22 cellular contexts compared by ENCODE assay signal in the genomic region with DNA sequence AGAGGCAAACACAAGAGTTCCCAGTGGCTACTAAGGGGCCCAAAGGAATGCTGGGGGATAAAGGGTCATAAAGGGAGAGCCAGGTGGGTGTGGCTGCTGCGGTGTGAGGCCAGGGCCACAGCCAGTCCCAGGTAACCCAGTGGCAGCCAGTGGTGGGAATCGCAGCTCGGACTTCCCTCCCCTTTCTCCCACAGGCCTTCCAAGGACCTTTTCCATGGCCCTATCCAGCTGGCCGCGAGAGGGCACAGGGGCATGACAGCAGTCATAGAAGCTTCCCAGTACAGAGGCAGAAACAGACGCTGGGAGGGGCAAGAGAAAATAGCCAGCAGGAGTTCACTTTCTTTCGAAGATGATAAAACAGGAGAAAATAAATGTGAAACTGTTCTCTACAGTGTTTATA.
A peak's percentile ranks its signal among the peaks of the same experiment; 100 is the strongest.
DNase-seq lines count a peak whose midpoint lies in the region; ATAC-seq and TF ChIP-seq lines count a peak whose summit lies in the region.
"Had no signal": no experiment of that assay in that cellular context is flagged by ENCODE, and none has a peak within 500 bp of the region (broad histone marks: within the 10 kb centered on the region; RNA-seq: fewer than 3 reads in every experiment).

No MANE protein-coding gene starts in this region.

- H3K4me3 ChIP-seq in uterus, result no peak overlapping the region
- no peak overlapping the region for H3K4me3 ChIP-seq in Karpas-422 (ENCODE audit: low read length)
- H3K4me3 ChIP-seq: BLaER1, body of pancreas, K562, ovary, smooth muscle cell had no signal

- DNase-seq in DMS53 (lab: John Stamatoyannopoulos, UW) (peak; percentile 26), DMS53 treated with DMSO at 0.1 percent for 48 hours (lab: John Stamatoyannopoulos, UW; ENCODE audit: unreplicated experiment) (no peak), head of caudate nucleus (peak in 41 of 42 donors; percentile 14 to 80 (median 50)), midbrain (lab: John Stamatoyannopoulos, UW) (peak; percentile 38), uterus (no peak), Karpas-422 (no peak), glutamatergic neuron (no peak), left colon (no peak)
- DNase-seq: activated T-cell treated with anti-CD3 and anti-CD28 coated beads, Interleukin-2, amount 50 U/mL, for 24 hours; body of pancreas; kidney; NCI-H1092 treated with DMSO at 0.1 percent for 48 hours; NCI-H2107; ovary had no signal

- peaks cover 2% of the 10 kb centered on the region for H3K27me3 Mint-ChIP-seq in glutamatergic neuron (ENCODE audit: unreplicated experiment)
- H3K27me3 Mint-ChIP-seq: activated T-cell treated with anti-CD3 and anti-CD28 coated beads, Interleukin-2, amount 50 U/mL, for 24 hours; dendritic cell treated with granulocyte-macrophage colony-stimulating factor and Interleukin-4, amounts not matched to agents 40 ng/mL and 50 ng/mL, for 4 days had no signal

- no peak for TF ChIP-seq CTCF in uterus (IDR thresholded peaks at IDR 0.05)
- no peak for TF ChIP-seq CTCF in glutamatergic neuron (IDR thresholded peaks at IDR 0.05; ENCODE audit: partially characterized antibody, unreplicated experiment)

- no peak overlapping the region for H2AFZ ChIP-seq in Karpas-422 (ENCODE audit: low read length)

- no peak overlapping the region for H3K9ac ChIP-seq in Karpas-422 (ENCODE audit: low read length)
- H3K9ac ChIP-seq: BLaER1 had no signal

- no peaks in the 10 kb centered on the region for H4K20me1 ChIP-seq in Karpas-422 (ENCODE audit: insufficient read depth, low read depth, low read length)
- H4K20me1 ChIP-seq: BLaER1 had no signal

- H3K9me3 ChIP-seq in uterus (no peaks in the 10 kb centered on the region), Karpas-422 (ENCODE audit: low read length) (peaks cover 6% of the 10 kb centered on the region)
- H3K9me3 ChIP-seq: BLaER1, body of pancreas, ovary had no signal

- TF ChIP-seq POLR2A in uterus (IDR thresholded peaks at IDR 0.05), result no peak

- no peaks in the 10 kb centered on the region for H3K36me3 Mint-ChIP-seq in glutamatergic neuron (ENCODE audit: unreplicated experiment)

- no peak for ATAC-seq in left colon
- ATAC-seq: activated naive CD4-positive, alpha-beta T cell treated with anti-CD3 and anti-CD28 coated beads, Interleukin-2, amount 50 U/mL, for 72 hours; body of pancreas; K562; Panc1 had no signal

- no peaks in the 10 kb centered on the region for H3K4me1 Mint-ChIP-seq in glutamatergic neuron (ENCODE audit: low read depth, unreplicated experiment)

- intact Hi-C loops in head of caudate nucleus (cut with DNase I) (no loop called here), uterus (cut with DNase I; ENCODE audit: low total_unique reads) (no loop called here), left colon (cut with DNase I, micrococcal nuclease) (no loop called here)

- H3K9me3 Mint-ChIP-seq in glutamatergic neuron (ENCODE audit: unreplicated experiment), result no peaks in the 10 kb centered on the region
- H3K9me3 Mint-ChIP-seq: activated T-cell treated with anti-CD3 and anti-CD28 coated beads, Interleukin-2, amount 50 U/mL, for 24 hours had no signal

- no peak overlapping the region for H3K4me3 Mint-ChIP-seq in glutamatergic neuron (ENCODE audit: unreplicated experiment)
- H3K4me3 Mint-ChIP-seq: activated T-cell treated with anti-CD3 and anti-CD28 coated beads, Interleukin-2, amount 50 U/mL, for 24 hours; dendritic cell treated with granulocyte-macrophage colony-stimulating factor and Interleukin-4, amounts not matched to agents 40 ng/mL and 50 ng/mL, for 4 days had no signal

- H3K4me1 ChIP-seq in uterus, result no peaks in the 10 kb centered on the region
- no peaks in the 10 kb centered on the region for H3K4me1 ChIP-seq in Karpas-422 (ENCODE audit: low read length)
- H3K4me1 ChIP-seq: BLaER1, body of pancreas had no signal

- no peak overlapping the region for H3K27ac Mint-ChIP-seq in glutamatergic neuron (ENCODE audit: unreplicated experiment)
- H3K27ac Mint-ChIP-seq: activated naive CD4-positive, alpha-beta T cell treated with anti-CD3 and anti-CD28 coated beads, Interleukin-2, amount 50 U/mL, for 72 hours; activated T-cell treated with anti-CD3 and anti-CD28 coated beads, Interleukin-2, amount 50 U/mL, for 24 hours; dendritic cell treated with granulocyte-macrophage colony-stimulating factor and Interleukin-4, amounts not matched to agents 40 ng/mL and 50 ng/mL, for 4 days had no signal

- H3K4me2 ChIP-seq in Karpas-422 (ENCODE audit: low read depth, low read length, poor library complexity, severe bottlenecking), result no peak overlapping the region
- H3K4me2 ChIP-seq: BLaER1, smooth muscle cell had no signal

- no peaks in the 10 kb centered on the region for H3K36me3 ChIP-seq in uterus
- H3K36me3 ChIP-seq in Karpas-422 (ENCODE audit: insufficient read depth, low read length), result no peaks in the 10 kb centered on the region
- H3K36me3 ChIP-seq: BLaER1, ovary had no signal

- no peaks in the 10 kb centered on the region for H3K79me2 ChIP-seq in Karpas-422 (ENCODE audit: low read length)

- H3K9me2 ChIP-seq in Karpas-422 (replicated peaks; ENCODE audit: insufficient read depth, low read length), result no peaks in the 10 kb centered on the region

- H3K27me3 ChIP-seq in uterus (no peaks in the 10 kb centered on the region), Karpas-422 (ENCODE audit: low read length) (no peaks in the 10 kb centered on the region)
- H3K27me3 ChIP-seq: BLaER1, body of pancreas, ovary had no signal

- H3K27ac ChIP-seq in uterus (peak overlapping the region; percentile 9 to 18), Karpas-422 (ENCODE audit: low read length) (no peak overlapping the region)
- H3K27ac ChIP-seq: 22Rv1, BLaER1, body of pancreas, HL-60, ovary had no signal

Comparison
In these comparisons a context has a peak if more than half of its experiments do, and no peak if none do; other contexts are left out.
1. DNase-seq: peak in DMS53 (single experiment), head of caudate nucleus (41 of 42) and midbrain (single experiment); none in DMS53 treated with DMSO at 0.1 percent for 48 hours (single experiment), uterus (0 of 2), Karpas-422 (single experiment), glutamatergic neuron (single experiment) and left colon (0 of 2).